In the genomic region with DNA sequence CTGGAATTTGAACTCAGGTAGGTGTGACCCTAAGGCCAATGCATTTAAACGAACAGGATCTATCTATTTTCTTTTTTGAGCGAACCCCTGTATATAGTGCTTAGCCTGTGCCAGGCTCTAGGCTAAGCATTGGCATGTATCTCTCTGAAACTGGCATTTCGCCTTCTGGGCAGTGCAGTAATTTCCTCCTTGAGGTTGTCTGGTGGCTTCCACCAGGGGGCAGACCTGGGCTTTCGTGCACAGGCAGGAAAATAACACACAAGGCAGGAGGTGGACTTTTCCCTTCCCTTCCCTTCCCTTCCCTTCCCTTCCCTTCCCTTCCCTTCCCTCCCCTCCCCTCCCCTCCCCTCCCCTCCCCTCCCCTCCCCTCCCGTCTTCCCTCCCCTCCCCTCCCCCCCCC, we compare ENCODE assay signal across 9 cellular contexts. TPM values are rescaled to one million over a fixed set of nuclear protein-coding genes. Genes with fewer than 3 reads are reported as not detected.
DNase-seq lines count a peak whose midpoint lies in the region; ATAC-seq and TF ChIP-seq lines count a peak whose summit lies in the region.
"Had no signal": no experiment of that assay in that cellular context is flagged by ENCODE, and none has a peak within 500 bp of the region (broad histone marks: within the 10 kb centered on the region; RNA-seq: fewer than 3 reads in every experiment).

No MANE protein-coding gene starts in this region.

- H3K4me3 ChIP-seq in cardiac muscle cell (no peak overlapping the region), prostate gland (no peak overlapping the region), vagina (no peak overlapping the region)

- no peaks in the 10 kb centered on the region for H3K36me3 Mint-ChIP-seq in activated naive CD8-positive, alpha-beta T cell treated with anti-CD3 and anti-CD28 coated beads for 36 hours
- H3K36me3 Mint-ChIP-seq: activated naive CD8-positive, alpha-beta T cell had no signal

- TF ChIP-seq POLR2A in prostate gland (IDR thresholded peaks at IDR 0.05) (no peak), vagina (IDR thresholded peaks at IDR 0.05) (no peak)

- no peak overlapping the region for H3K27ac ChIP-seq in cardiac muscle cell
- no peak overlapping the region for H3K27ac ChIP-seq in prostate gland
- H3K27ac ChIP-seq in vagina, result no peak overlapping the region

- TF ChIP-seq CTCF in LNCAP (IDR thresholded peaks at IDR 0.05) (peak; percentile 63), cardiac muscle cell (IDR thresholded peaks at IDR 0.05; ENCODE audit: low read depth, low read length) (peak; percentile 75), prostate gland (IDR thresholded peaks at IDR 0.05) (peak in 3 of 4 experiments; percentile 60 to 78 (median 71)), vagina (IDR thresholded peaks at IDR 0.05) (peak; percentile 23 to 54 (median 30))

- H3K4me1 ChIP-seq in cardiac muscle cell (ENCODE audit: low read depth) (no peaks in the 10 kb centered on the region), prostate gland (replicated peaks) (no peaks in the 10 kb centered on the region), vagina (no peaks in the 10 kb centered on the region)

- H3K27ac Mint-ChIP-seq in activated naive CD8-positive, alpha-beta T cell treated with anti-CD3 and anti-CD28 coated beads for 36 hours, result no peak overlapping the region
- H3K27ac Mint-ChIP-seq: activated naive CD8-positive, alpha-beta T cell had no signal

- no peaks in the 10 kb centered on the region for H3K9me3 Mint-ChIP-seq in activated naive CD8-positive, alpha-beta T cell treated with anti-CD3 and anti-CD28 coated beads for 36 hours

- intact Hi-C loops in prostate gland (cut with DNase I), result loop anchor here (5.0 kb wide), 1 partner anchor 701 kb away; no protein-coding TSS in a partner anchor
- intact Hi-C loops in vagina (cut with DNase I), result loop anchor here (5.0 kb wide), 1 partner anchor 236 kb away; no protein-coding TSS in a partner anchor

- no peak for ATAC-seq in GM21717 (IDR thresholded peaks at IDR 0.05; ENCODE audit: unreplicated experiment)

- DNase-seq in DMS53 treated with DMSO at 0.1 percent for 48 hours (lab: John Stamatoyannopoulos, UW; ENCODE audit: unreplicated experiment) (peak; percentile 11), SKM-1 (lab: John Stamatoyannopoulos, UW; ENCODE audit: unreplicated experiment) (peak; percentile 49), cardiac muscle cell (ENCODE audit: low read depth in 1 of 2, low spot score in 1 of 2) (peak; percentile 74 to 78), prostate gland (ENCODE audit: low spot score) (peak; percentile 82), vagina (ENCODE audit: extremely low spot score in 2 of 2) (no peak)
- peak; percentile 72 for DNase-seq in activated naive CD8-positive, alpha-beta T cell treated with anti-CD3 and anti-CD28 coated beads for 36 hours

- no peak overlapping the region for H3K4me3 Mint-ChIP-seq in activated naive CD8-positive, alpha-beta T cell treated with anti-CD3 and anti-CD28 coated beads for 36 hours
- H3K4me3 Mint-ChIP-seq: activated naive CD8-positive, alpha-beta T cell had no signal

- peaks cover 12% of the 10 kb centered on the region for H3K4me1 Mint-ChIP-seq in activated naive CD8-positive, alpha-beta T cell treated with anti-CD3 and anti-CD28 coated beads for 36 hours

- no peaks in the 10 kb centered on the region for H3K27me3 Mint-ChIP-seq in activated naive CD8-positive, alpha-beta T cell treated with anti-CD3 and anti-CD28 coated beads for 36 hours
- H3K27me3 Mint-ChIP-seq: activated naive CD8-positive, alpha-beta T cell had no signal

- no peaks in the 10 kb centered on the region for H3K27me3 ChIP-seq in cardiac muscle cell
- no peaks in the 10 kb centered on the region for H3K27me3 ChIP-seq in prostate gland (replicated peaks; ENCODE audit: insufficient read depth)
- H3K27me3 ChIP-seq in vagina, result no peaks in the 10 kb centered on the region

- WGBS in prostate gland, result 18% methylated on average over 5 of the region's 5 CpGs

- H3K36me3 ChIP-seq in cardiac muscle cell (no peaks in the 10 kb centered on the region), prostate gland (no peaks in the 10 kb centered on the region), vagina (no peaks in the 10 kb centered on the region)

- H3K9me3 ChIP-seq in cardiac muscle cell (ENCODE audit: low read depth), result no peaks in the 10 kb centered on the region
- H3K9me3 ChIP-seq in prostate gland, result no peaks in the 10 kb centered on the region
- no peaks in the 10 kb centered on the region for H3K9me3 ChIP-seq in vagina

RNA-seq across cellular contexts. Expression of a gene that starts 34.4 kb away (rescaled TPM):
- total RNA-seq in activated naive CD8-positive, alpha-beta T cell treated with anti-CD3 and anti-CD28 coated beads for 36 hours, result 10 to 100 TPM; 75.8 to 82.6 TPM
- total RNA-seq in cardiac muscle cell, result 0.66 and 1.6 TPM in 2 replicates
- polyA plus RNA-seq in cardiac muscle cell, result 1.5 and 1.6 TPM in 2 replicates
- total RNA-seq in prostate gland, result 10 to 100 TPM in 1 of 2 donors, 1 to 10 TPM in 1; 2.9 to 28.6 TPM
- 9.1 TPM for total RNA-seq in vagina

RNA-seq across cellular contexts. Expression of a gene that starts 46.6 kb away (rescaled TPM):
- not detected for total RNA-seq in activated naive CD8-positive, alpha-beta T cell treated with anti-CD3 and anti-CD28 coated beads for 36 hours
- not detected in 2 replicates for total RNA-seq in cardiac muscle cell
- not detected in 2 replicates for polyA plus RNA-seq in cardiac muscle cell
- 1 to 10 TPM; 1.9 to 3.7 TPM for total RNA-seq in prostate gland
- 2.5 TPM for total RNA-seq in vagina

Comparison
In these comparisons a context has a peak if more than half of its experiments do, and no peak if none do; other contexts are left out.
1. DNase-seq: peak in DMS53 treated with DMSO at 0.1 percent for 48 hours (single experiment), SKM-1 (single experiment), activated naive CD8-positive, alpha-beta T cell treated with anti-CD3 and anti-CD28 coated beads for 36 hours (single experiment), cardiac muscle cell (2 of 2) and prostate gland (single experiment); none in vagina (0 of 2).
2. Peak in every context shown above with its lines, with median percentiles within 50 percentile points of each other: CTCF ChIP-seq.